ENCODE assay signal across 14 cellular contexts in the genomic region with DNA sequence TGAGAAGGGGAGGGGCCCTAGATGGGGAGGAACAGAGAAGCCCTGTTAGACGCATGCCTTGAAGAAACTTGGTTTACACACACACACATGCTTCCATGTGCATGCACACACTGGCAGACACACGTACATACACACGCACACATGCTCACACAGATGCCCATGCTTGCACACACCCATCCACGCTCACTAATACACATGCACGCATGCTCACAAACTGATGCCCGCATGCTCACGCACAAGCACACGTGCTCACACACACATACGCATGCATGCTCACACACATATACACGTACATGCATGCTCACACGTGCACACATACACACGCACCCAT.
"Had no signal": no experiment of that assay in that cellular context is flagged by ENCODE, and none has a peak within 500 bp of the region (broad histone marks: within the 10 kb centered on the region; RNA-seq: fewer than 3 reads in every experiment).

No MANE protein-coding gene starts in this region.

- H3K27me3 Mint-ChIP-seq: activated naive CD4-positive, alpha-beta T cell treated with anti-CD3 and anti-CD28 coated beads, Interleukin-2, amount 50 U/mL, for 24 hours had no signal

- H3K4me3 Mint-ChIP-seq: activated CD4-positive, alpha-beta T cell treated with anti-CD3 and anti-CD28 coated beads, Interleukin-2, amount 10 ng/mL, durations not matched to agents 7 days and 5 days; activated naive CD4-positive, alpha-beta T cell treated with anti-CD3 and anti-CD28 coated beads, Interleukin-2, amount 50 U/mL, for 24 hours; effector memory CD8-positive, alpha-beta T cell; nephron; stimulated activated effector memory CD8-positive, alpha-beta T cell treated with anti-CD3 and anti-CD28 coated beads, Interleukin-12 subunit alpha, Interleukin-12 subunit beta, amount 100 ng/mL, for 72 hours; T-helper 2 cell treated with Interferon-gamma antibody and Interleukin-4, amounts not matched to agents 5 μg/mL and 100 μg/mL, for 36 hours had no signal

- H3K9me3 Mint-ChIP-seq: activated CD4-positive, alpha-beta T cell treated with anti-CD3 and anti-CD28 coated beads, Interleukin-2, amount 10 ng/mL, durations not matched to agents 7 days and 5 days; activated naive CD4-positive, alpha-beta T cell treated with anti-CD3 and anti-CD28 coated beads, Interleukin-2, amount 50 U/mL, for 24 hours; effector memory CD8-positive, alpha-beta T cell; nephron; stimulated activated effector memory CD8-positive, alpha-beta T cell treated with anti-CD3 and anti-CD28 coated beads, Interleukin-12 subunit alpha, Interleukin-12 subunit beta, amount 100 ng/mL, for 72 hours; T-helper 2 cell treated with Interferon-gamma antibody and Interleukin-4, amounts not matched to agents 5 μg/mL and 100 μg/mL, for 36 hours had no signal

- DNase-seq: esophagus squamous epithelium had no signal

- H3K9me3 ChIP-seq: body of pancreas, esophagus squamous epithelium, gastrocnemius medialis, left ventricle myocardium inferior, transverse colon, uterus had no signal

- H3K27ac ChIP-seq: body of pancreas, esophagus squamous epithelium, gastrocnemius medialis, left ventricle myocardium inferior, skin epidermis, uterus, VCaP had no signal

- H3K36me3 ChIP-seq: esophagus squamous epithelium, gastrocnemius medialis, left ventricle myocardium inferior, transverse colon, uterus had no signal

- H3K27me3 ChIP-seq: body of pancreas, gastrocnemius medialis, uterus had no signal

- H3K4me1 ChIP-seq: uterus had no signal

- H3K4me1 Mint-ChIP-seq: activated CD4-positive, alpha-beta T cell treated with anti-CD3 and anti-CD28 coated beads, Interleukin-2, amount 10 ng/mL, durations not matched to agents 7 days and 5 days; activated naive CD4-positive, alpha-beta T cell treated with anti-CD3 and anti-CD28 coated beads, Interleukin-2, amount 50 U/mL, for 24 hours had no signal

- H3K36me3 Mint-ChIP-seq: activated naive CD4-positive, alpha-beta T cell treated with anti-CD3 and anti-CD28 coated beads, Interleukin-2, amount 50 U/mL, for 24 hours; stimulated activated effector memory CD8-positive, alpha-beta T cell treated with anti-CD3 and anti-CD28 coated beads, Interleukin-12 subunit alpha, Interleukin-12 subunit beta, amount 100 ng/mL, for 72 hours had no signal

- H3K4me3 ChIP-seq: body of pancreas, esophagus squamous epithelium, gastrocnemius medialis, left ventricle myocardium inferior, skin epidermis, transverse colon, uterus had no signal

- H3K27ac Mint-ChIP-seq: activated CD4-positive, alpha-beta T cell treated with anti-CD3 and anti-CD28 coated beads, Interleukin-2, amount 10 ng/mL, durations not matched to agents 7 days and 5 days; activated naive CD4-positive, alpha-beta T cell treated with anti-CD3 and anti-CD28 coated beads, Interleukin-2, amount 50 U/mL, for 24 hours; T-helper 2 cell treated with Interferon-gamma antibody and Interleukin-4, amounts not matched to agents 5 μg/mL and 100 μg/mL, for 36 hours had no signal
